1 cellular context compared by ENCODE assay signal in genomic region chr7:128830231-128831177, GRCh38.
TF ChIP-seq lines count a peak whose summit lies in the region.

FLNC (plus strand) TSS chr7:128830406; CDS start chr7:128830638, 232 bp downstream.

TF ChIP-seq in WTC11, 78 proteins besides CTCF, POLR2A, EP300 and RAD21 (continued from another document and continues in another):
- no peak for TF ChIP-seq USF2 (CRISPR knock-in tag; IDR thresholded peaks at IDR 0.05)
- TF ChIP-seq, protein P1, sequence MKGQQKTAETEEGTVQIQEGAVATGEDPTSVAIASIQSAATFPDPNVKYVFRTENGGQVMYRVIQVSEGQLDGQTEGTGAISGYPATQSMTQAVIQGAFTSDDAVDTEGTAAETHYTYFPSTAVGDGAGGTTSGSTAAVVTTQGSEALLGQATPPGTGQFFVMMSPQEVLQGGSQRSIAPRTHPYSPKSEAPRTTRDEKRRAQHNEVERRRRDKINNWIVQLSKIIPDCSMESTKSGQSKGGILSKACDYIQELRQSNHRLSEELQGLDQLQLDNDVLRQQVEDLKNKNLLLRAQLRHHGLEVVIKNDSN (CRISPR knock-in tag; IDR thresholded peaks at IDR 0.05) = peak; percentile 63; the same call in 1 of the 2 replicates
- TF ChIP-seq JAZF1 (CRISPR knock-in tag; IDR thresholded peaks at IDR 0.05) = no peak
- no peak for TF ChIP-seq GRHL2 (CRISPR knock-in tag; IDR thresholded peaks at IDR 0.05; ENCODE audit: insufficient replicate concordance, severe bottlenecking)
- TF ChIP-seq ZNF423 (CRISPR knock-in tag; IDR thresholded peaks at IDR 0.05) = no peak
- TF ChIP-seq ZNF396 (CRISPR knock-in tag; IDR thresholded peaks at IDR 0.05; ENCODE audit: borderline replicate concordance) = no peak
- TF ChIP-seq TCF7 (CRISPR knock-in tag; IDR thresholded peaks at IDR 0.05; ENCODE audit: low read depth) = no peak
- TF ChIP-seq, protein P2, sequence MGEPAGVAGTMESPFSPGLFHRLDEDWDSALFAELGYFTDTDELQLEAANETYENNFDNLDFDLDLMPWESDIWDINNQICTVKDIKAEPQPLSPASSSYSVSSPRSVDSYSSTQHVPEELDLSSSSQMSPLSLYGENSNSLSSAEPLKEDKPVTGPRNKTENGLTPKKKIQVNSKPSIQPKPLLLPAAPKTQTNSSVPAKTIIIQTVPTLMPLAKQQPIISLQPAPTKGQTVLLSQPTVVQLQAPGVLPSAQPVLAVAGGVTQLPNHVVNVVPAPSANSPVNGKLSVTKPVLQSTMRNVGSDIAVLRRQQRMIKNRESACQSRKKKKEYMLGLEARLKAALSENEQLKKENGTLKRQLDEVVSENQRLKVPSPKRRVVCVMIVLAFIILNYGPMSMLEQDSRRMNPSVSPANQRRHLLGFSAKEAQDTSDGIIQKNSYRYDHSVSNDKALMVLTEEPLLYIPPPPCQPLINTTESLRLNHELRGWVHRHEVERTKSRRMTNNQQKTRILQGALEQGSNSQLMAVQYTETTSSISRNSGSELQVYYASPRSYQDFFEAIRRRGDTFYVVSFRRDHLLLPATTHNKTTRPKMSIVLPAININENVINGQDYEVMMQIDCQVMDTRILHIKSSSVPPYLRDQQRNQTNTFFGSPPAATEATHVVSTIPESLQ (CRISPR knock-in tag; IDR thresholded peaks at IDR 0.05) = no peak
- TF ChIP-seq, protein P3, sequence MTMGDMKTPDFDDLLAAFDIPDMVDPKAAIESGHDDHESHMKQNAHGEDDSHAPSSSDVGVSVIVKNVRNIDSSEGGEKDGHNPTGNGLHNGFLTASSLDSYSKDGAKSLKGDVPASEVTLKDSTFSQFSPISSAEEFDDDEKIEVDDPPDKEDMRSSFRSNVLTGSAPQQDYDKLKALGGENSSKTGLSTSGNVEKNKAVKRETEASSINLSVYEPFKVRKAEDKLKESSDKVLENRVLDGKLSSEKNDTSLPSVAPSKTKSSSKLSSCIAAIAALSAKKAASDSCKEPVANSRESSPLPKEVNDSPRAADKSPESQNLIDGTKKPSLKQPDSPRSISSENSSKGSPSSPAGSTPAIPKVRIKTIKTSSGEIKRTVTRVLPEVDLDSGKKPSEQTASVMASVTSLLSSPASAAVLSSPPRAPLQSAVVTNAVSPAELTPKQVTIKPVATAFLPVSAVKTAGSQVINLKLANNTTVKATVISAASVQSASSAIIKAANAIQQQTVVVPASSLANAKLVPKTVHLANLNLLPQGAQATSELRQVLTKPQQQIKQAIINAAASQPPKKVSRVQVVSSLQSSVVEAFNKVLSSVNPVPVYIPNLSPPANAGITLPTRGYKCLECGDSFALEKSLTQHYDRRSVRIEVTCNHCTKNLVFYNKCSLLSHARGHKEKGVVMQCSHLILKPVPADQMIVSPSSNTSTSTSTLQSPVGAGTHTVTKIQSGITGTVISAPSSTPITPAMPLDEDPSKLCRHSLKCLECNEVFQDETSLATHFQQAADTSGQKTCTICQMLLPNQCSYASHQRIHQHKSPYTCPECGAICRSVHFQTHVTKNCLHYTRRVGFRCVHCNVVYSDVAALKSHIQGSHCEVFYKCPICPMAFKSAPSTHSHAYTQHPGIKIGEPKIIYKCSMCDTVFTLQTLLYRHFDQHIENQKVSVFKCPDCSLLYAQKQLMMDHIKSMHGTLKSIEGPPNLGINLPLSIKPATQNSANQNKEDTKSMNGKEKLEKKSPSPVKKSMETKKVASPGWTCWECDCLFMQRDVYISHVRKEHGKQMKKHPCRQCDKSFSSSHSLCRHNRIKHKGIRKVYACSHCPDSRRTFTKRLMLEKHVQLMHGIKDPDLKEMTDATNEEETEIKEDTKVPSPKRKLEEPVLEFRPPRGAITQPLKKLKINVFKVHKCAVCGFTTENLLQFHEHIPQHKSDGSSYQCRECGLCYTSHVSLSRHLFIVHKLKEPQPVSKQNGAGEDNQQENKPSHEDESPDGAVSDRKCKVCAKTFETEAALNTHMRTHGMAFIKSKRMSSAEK (CRISPR knock-in tag; IDR thresholded peaks at IDR 0.05; ENCODE audit: borderline replicate concordance) = no peak
- peak; percentile 91 for TF ChIP-seq FOXP1 (CRISPR knock-in tag; IDR thresholded peaks at IDR 0.05; ENCODE audit: borderline replicate concordance)
- no peak for TF ChIP-seq E2F4 (CRISPR knock-in tag; IDR thresholded peaks at IDR 0.05; ENCODE audit: borderline replicate concordance, low read depth)
- TF ChIP-seq, protein P4, sequence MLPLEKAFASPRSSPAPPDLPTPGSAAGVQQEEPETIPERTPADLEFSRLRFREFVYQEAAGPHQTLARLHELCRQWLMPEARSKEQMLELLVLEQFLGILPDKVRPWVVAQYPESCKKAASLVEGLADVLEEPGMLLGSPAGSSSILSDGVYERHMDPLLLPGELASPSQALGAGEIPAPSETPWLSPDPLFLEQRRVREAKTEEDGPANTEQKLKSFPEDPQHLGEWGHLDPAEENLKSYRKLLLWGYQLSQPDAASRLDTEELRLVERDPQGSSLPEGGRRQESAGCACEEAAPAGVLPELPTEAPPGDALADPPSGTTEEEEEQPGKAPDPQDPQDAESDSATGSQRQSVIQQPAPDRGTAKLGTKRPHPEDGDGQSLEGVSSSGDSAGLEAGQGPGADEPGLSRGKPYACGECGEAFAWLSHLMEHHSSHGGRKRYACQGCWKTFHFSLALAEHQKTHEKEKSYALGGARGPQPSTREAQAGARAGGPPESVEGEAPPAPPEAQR (CRISPR knock-in tag; IDR thresholded peaks at IDR 0.05) = no peak
- TF ChIP-seq FOXK1 (CRISPR knock-in tag; IDR thresholded peaks at IDR 0.05) = peak; percentile 86
- no peak for TF ChIP-seq ZNF416 (CRISPR knock-in tag; IDR thresholded peaks at IDR 0.05)
- TF ChIP-seq GTF2I (CRISPR knock-in tag; conservative IDR thresholded peaks at IDR 0.05) = no peak
- TF ChIP-seq NFYB (CRISPR knock-in tag; conservative IDR thresholded peaks at IDR 0.05; ENCODE audit: low read depth) = no peak
- TF ChIP-seq, protein P5, sequence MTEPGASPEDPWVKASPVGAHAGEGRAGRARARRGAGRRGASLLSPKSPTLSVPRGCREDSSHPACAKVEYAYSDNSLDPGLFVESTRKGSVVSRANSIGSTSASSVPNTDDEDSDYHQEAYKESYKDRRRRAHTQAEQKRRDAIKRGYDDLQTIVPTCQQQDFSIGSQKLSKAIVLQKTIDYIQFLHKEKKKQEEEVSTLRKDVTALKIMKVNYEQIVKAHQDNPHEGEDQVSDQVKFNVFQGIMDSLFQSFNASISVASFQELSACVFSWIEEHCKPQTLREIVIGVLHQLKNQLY (CRISPR knock-in tag; IDR thresholded peaks at IDR 0.05) = no peak
- peak; percentile 87; the same call in 1 of the 2 replicates for TF ChIP-seq CREB1 (CRISPR knock-in tag; IDR thresholded peaks at IDR 0.05)
- peak; percentile 96 for TF ChIP-seq TEAD1 (CRISPR knock-in tag; IDR thresholded peaks at IDR 0.05)
- TF ChIP-seq, protein P6, sequence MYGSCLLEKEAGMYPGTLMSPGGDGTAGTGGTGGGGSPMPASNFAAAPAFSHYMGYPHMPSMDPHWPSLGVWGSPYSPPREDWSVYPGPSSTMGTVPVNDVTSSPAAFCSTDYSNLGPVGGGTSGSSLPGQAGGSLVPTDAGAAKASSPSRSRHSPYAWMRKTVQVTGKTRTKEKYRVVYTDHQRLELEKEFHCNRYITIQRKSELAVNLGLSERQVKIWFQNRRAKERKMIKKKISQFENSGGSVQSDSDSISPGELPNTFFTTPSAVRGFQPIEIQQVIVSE (CRISPR knock-in tag; IDR thresholded peaks at IDR 0.05; ENCODE audit: borderline replicate concordance) = no peak
- peak; percentile 95 for TF ChIP-seq ETV6 (CRISPR knock-in tag; IDR thresholded peaks at IDR 0.05)
- TF ChIP-seq AFF4 (CRISPR knock-in tag; IDR thresholded peaks at IDR 0.05; ENCODE audit: borderline replicate concordance) = no peak
- no peak for TF ChIP-seq NR1H2 (CRISPR knock-in tag; IDR thresholded peaks at IDR 0.05)
- no peak for TF ChIP-seq IRF2 (CRISPR knock-in tag; IDR thresholded peaks at IDR 0.05; ENCODE audit: borderline replicate concordance, low read depth)
- no peak for TF ChIP-seq SP1 (CRISPR knock-in tag; conservative IDR thresholded peaks at IDR 0.05)
- TF ChIP-seq MYBL2 (CRISPR knock-in tag; IDR thresholded peaks at IDR 0.05) = peak; percentile 46
- TF ChIP-seq, protein P7, sequence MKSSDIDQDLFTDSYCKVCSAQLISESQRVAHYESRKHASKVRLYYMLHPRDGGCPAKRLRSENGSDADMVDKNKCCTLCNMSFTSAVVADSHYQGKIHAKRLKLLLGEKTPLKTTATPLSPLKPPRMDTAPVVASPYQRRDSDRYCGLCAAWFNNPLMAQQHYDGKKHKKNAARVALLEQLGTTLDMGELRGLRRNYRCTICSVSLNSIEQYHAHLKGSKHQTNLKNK (CRISPR knock-in tag; IDR thresholded peaks at IDR 0.05) = no peak
- TF ChIP-seq CBFB (CRISPR knock-in tag; IDR thresholded peaks at IDR 0.05; ENCODE audit: low read depth) = no peak
- TF ChIP-seq SMAD3 (CRISPR knock-in tag; IDR thresholded peaks at IDR 0.05; ENCODE audit: borderline replicate concordance) = peak; percentile 91
- peak; percentile 99 for TF ChIP-seq FOXP4 (CRISPR knock-in tag; IDR thresholded peaks at IDR 0.05)
- TF ChIP-seq ATF1 (CRISPR knock-in tag; IDR thresholded peaks at IDR 0.05) = 0 out of 2 replicates have a peak, but pooled peaks have one; percentile 57
- TF ChIP-seq CREM (CRISPR knock-in tag; IDR thresholded peaks at IDR 0.05) = 0 out of 2 replicates have a peak, but pooled peaks have one; percentile 60
- TF ChIP-seq ZNF138 (CRISPR knock-in tag; conservative IDR thresholded peaks at IDR 0.05) = no peak
- TF ChIP-seq PRRX2 (CRISPR knock-in tag; IDR thresholded peaks at IDR 0.05) = no peak
- TF ChIP-seq JUN (CRISPR knock-in tag; IDR thresholded peaks at IDR 0.05) = peak; percentile 83; the same call in 1 of the 2 replicates
- TF ChIP-seq ZNF281 (CRISPR knock-in tag; IDR thresholded peaks at IDR 0.05) = peak; percentile 78; the same call in 1 of the 2 replicates
